30 cellular contexts compared by ENCODE assay signal in genomic region chr6:131970460-131970859, GRCh38. TPM values are rescaled to one million over a fixed set of nuclear protein-coding genes. Genes with fewer than 3 reads are reported as not detected.
"Had no signal": no experiment of that assay in that cellular context is flagged by ENCODE, and none has a peak within 500 bp of the region (broad histone marks: within the 10 kb centered on the region; RNA-seq: fewer than 3 reads in every experiment).

No MANE protein-coding gene starts in this region.

- H3K4me3 ChIP-seq: coronary artery, dorsolateral prefrontal cortex, esophagus squamous epithelium, gastroesophageal sphincter, heart right ventricle, hepatocyte had no signal

- ATAC-seq: activated CD4-positive, CD25-positive, alpha-beta regulatory T cell treated with anti-CD3 and anti-CD28 coated beads, Interleukin-2, amount 50 U/mL, for 24 hours; activated CD8-positive, alpha-beta T cell treated with anti-CD3 and anti-CD28 coated beads for 36 hours; activated T-cell treated with anti-CD3 and anti-CD28 coated beads, Interleukin-2, amount 50 U/mL, for 4 hours; activated T-helper 17 cell treated with anti-CD3 and anti-CD28 coated beads, Interleukin-2, amount 50 U/mL, for 72 hours; gastroesophageal sphincter; heart right ventricle had no signal

- H3K27me3 ChIP-seq: brain microvascular endothelial cell, esophagus squamous epithelium, gastroesophageal sphincter, heart right ventricle, hepatocyte had no signal

- H3K27ac ChIP-seq: brain microvascular endothelial cell, coronary artery, dorsolateral prefrontal cortex, epithelial cell of prostate, esophagus squamous epithelium, gastroesophageal sphincter, heart right ventricle, hepatocyte, WERI-Rb-1 had no signal

- H3K79me2 ChIP-seq: hepatocyte had no signal

- H3K9me3 ChIP-seq: esophagus squamous epithelium, gastroesophageal sphincter, heart right ventricle had no signal

- FAIRE-seq: astrocyte, bronchial epithelial cell, endothelial cell of umbilical vein had no signal

- H3K36me3 ChIP-seq: brain microvascular endothelial cell, esophagus squamous epithelium, gastroesophageal sphincter, heart right ventricle, WERI-Rb-1 had no signal

- H3K4me2 ChIP-seq: hepatocyte had no signal

- H2AFZ ChIP-seq: hepatocyte had no signal

- DNase-seq: activated B cell treated with CpG ODN at 0.5 μM for 24 hours; activated CD4-positive, alpha-beta T cell treated with anti-CD3 and anti-CD28 coated beads for 48 hours; activated CD4-positive, alpha-beta T cell treated with anti-CD3 and anti-CD28 coated beads, Interleukin-2, amount 50 U/mL, for 1 hour; activated CD4-positive, alpha-beta T cell treated with anti-CD3 and anti-CD28 coated beads, Interleukin-2, amount 50 U/mL, for 48 hours; activated CD8-positive, alpha-beta memory T cell treated with anti-CD3 and anti-CD28 coated beads for 24 hours; activated CD8-positive, alpha-beta T cell treated with anti-CD3 and anti-CD28 coated beads for 36 hours; activated effector memory CD4-positive, alpha-beta T cell treated with Interleukin-2 at 50 U/mL for 16 hours; activated gamma-delta T cell treated with Interleukin-2 at 50 U/mL for 16 hours; activated naive CD4-positive, alpha-beta T cell treated with anti-CD3 and anti-CD28 coated beads, Interleukin-2, amount 50 U/mL, for 16 hours; activated naive CD4-positive, alpha-beta T cell treated with Interleukin-2 at 50 U/mL for 16 hours; activated T-cell treated with anti-CD3 and anti-CD28 coated beads, Interleukin-2, amount 50 U/mL, for 4 hours; amniotic stem cell; anterior cingulate cortex; brain microvascular endothelial cell; dorsolateral prefrontal cortex; effector memory CD4-positive, alpha-beta T cell; esophagus squamous epithelium; foreskin melanocyte; heart right ventricle; T1000; WERI-Rb-1 had no signal

- H3K4me1 ChIP-seq: esophagus squamous epithelium, heart right ventricle had no signal

RNA-seq across cellular contexts. Expression of gene CCN2, which starts 19.3 kb away (rescaled TPM):
- total RNA-seq: activated CD8-positive, alpha-beta T cell treated with anti-CD3 and anti-CD28 coated beads for 36 hours; activated T-helper 17 cell treated with anti-CD3 and anti-CD28 coated beads, Interleukin-2, amount 50 U/mL, for 72 hours had no signal
